ENCODE assay signal across 9 cellular contexts in the genomic region with DNA sequence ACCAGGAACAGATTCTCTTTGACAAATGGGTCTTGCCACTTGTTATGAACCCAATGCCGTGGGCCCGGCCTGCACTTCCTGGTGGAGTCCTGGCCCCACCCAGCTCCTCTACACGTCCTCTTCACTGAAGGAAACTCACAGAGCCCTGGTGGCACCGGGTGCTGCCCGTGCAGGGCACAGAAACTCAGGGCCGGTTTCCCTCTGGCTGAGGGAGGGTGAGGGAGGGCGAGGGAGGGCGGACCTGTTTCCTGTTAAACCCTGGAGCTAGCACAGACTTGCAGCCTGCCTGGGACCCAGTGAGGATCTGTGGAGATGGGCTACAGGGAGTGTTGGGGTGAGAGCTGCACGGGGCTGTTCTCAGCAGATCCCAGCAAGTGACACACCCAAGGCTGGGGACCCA.
"Had no signal": no experiment of that assay in that cellular context is flagged by ENCODE, and none has a peak within 500 bp of the region (broad histone marks: within the 10 kb centered on the region; RNA-seq: fewer than 3 reads in every experiment).

No MANE protein-coding gene starts in this region.

- H3K27me3 ChIP-seq: cardiac muscle cell, pancreas had no signal

- H3K27ac ChIP-seq: cardiac muscle cell, gastroesophageal sphincter, pancreas, VCaP had no signal

- ATAC-seq: activated T-helper 17 cell treated with anti-CD3 and anti-CD28 coated beads, Interleukin-2, amount 50 U/mL, for 72 hours; gastroesophageal sphincter had no signal

- H3K9me3 ChIP-seq: pancreas had no signal

- H3K36me3 ChIP-seq: cardiac muscle cell, gastroesophageal sphincter, pancreas had no signal

- H3K4me3 ChIP-seq: cardiac muscle cell, gastroesophageal sphincter, pancreas had no signal

- H3K4me1 ChIP-seq: gastroesophageal sphincter, pancreas had no signal

- DNase-seq: activated CD8-positive, alpha-beta memory T cell treated with anti-CD3 and anti-CD28 coated beads for 24 hours; activated naive CD4-positive, alpha-beta T cell treated with anti-CD3 and anti-CD28 coated beads for 36 hours; effector CD4-positive, alpha-beta T cell; pancreas; T1000 had no signal
